1 cellular context compared by ENCODE assay signal in genomic region chr20:50369225-50370035, GRCh38.
TF ChIP-seq lines count a peak whose summit lies in the region.

No MANE protein-coding gene starts in this region.

TF ChIP-seq in HepG2, 621 proteins besides CTCF, POLR2A, EP300 and RAD21 (continued from another document and continues in another):
- TF ChIP-seq ZNF281 (CRISPR knock-in tag; IDR thresholded peaks at IDR 0.05; ENCODE audit: borderline replicate concordance) (no peak; the same call in 1 of the 2 replicates), RORA (CRISPR knock-in tag; IDR thresholded peaks at IDR 0.05) (no peak), BRF2 (CRISPR knock-in tag; IDR thresholded peaks at IDR 0.05) (no peak), ASH2L (IDR thresholded peaks at IDR 0.05; ENCODE audit: insufficient read length, low read depth, low read length) (peak; percentile 40), PAXIP1 (CRISPR knock-in tag; conservative IDR thresholded peaks at IDR 0.05) (peak; percentile 78), GTF2F1 (IDR thresholded peaks at IDR 0.05; ENCODE audit: low read length) (no peak), ZNF17 (CRISPR knock-in tag; IDR thresholded peaks at IDR 0.05) (no peak), CHD4 (IDR thresholded peaks at IDR 0.05; ENCODE audit: borderline replicate concordance, low read length) (0 out of 2 replicates have a peak, but pooled peaks have one; percentile 81), ZNF484 (CRISPR knock-in tag; IDR thresholded peaks at IDR 0.05; ENCODE audit: borderline replicate concordance, low read depth) (no peak), ZBTB8A (CRISPR knock-in tag; IDR thresholded peaks at IDR 0.05; ENCODE audit: borderline replicate concordance, low read depth) (no peak), CSRNP1 (CRISPR knock-in tag; IDR thresholded peaks at IDR 0.05) (no peak), STAG1 (CRISPR knock-in tag; IDR thresholded peaks at IDR 0.05) (peak; percentile 52), SYNCRIP (IDR thresholded peaks at IDR 0.05; ENCODE audit: insufficient read depth, low read depth, low read length) (no peak), CERS6 (CRISPR knock-in tag; IDR thresholded peaks at IDR 0.05) (no peak), FOXO4 (CRISPR knock-in tag; conservative IDR thresholded peaks at IDR 0.05) (peak; percentile 92; the same call in 1 of the 2 replicates), ZNF230 (CRISPR knock-in tag; IDR thresholded peaks at IDR 0.05) (no peak), SMAD3 (CRISPR knock-in tag; IDR thresholded peaks at IDR 0.05) (no peak), SUZ12 (IDR thresholded peaks at IDR 0.05; ENCODE audit: low read depth, low read length) (no peak), ZNF251 (CRISPR knock-in tag; IDR thresholded peaks at IDR 0.05) (no peak), ZNF879 (CRISPR knock-in tag; IDR thresholded peaks at IDR 0.05) (no peak), PHF20 (CRISPR knock-in tag; IDR thresholded peaks at IDR 0.05) (peak; percentile 53; the same call in 1 of the 2 replicates), ZNF605 (CRISPR knock-in tag; IDR thresholded peaks at IDR 0.05) (peak; percentile 77), SALL2 (CRISPR knock-in tag; IDR thresholded peaks at IDR 0.05) (peak; percentile 14), ZNF746 (CRISPR knock-in tag; IDR thresholded peaks at IDR 0.05) (no peak), HMG20A (CRISPR knock-in tag; IDR thresholded peaks at IDR 0.05; ENCODE audit: borderline replicate concordance) (no peak; the same call in 1 of the 2 replicates), MTF1 (CRISPR knock-in tag; IDR thresholded peaks at IDR 0.05) (no peak), THAP9 (CRISPR knock-in tag; IDR thresholded peaks at IDR 0.05; ENCODE audit: borderline replicate concordance) (peak; percentile 60; the same call in 1 of the 2 replicates), MTERF4 (CRISPR knock-in tag; IDR thresholded peaks at IDR 0.05) (peak; percentile 91), ATM (IDR thresholded peaks at IDR 0.05; ENCODE audit: borderline replicate concordance) (no peak), ZNF329 (CRISPR knock-in tag; IDR thresholded peaks at IDR 0.05; ENCODE audit: low read depth) (peak; percentile 79; the same call in 1 of the 2 replicates), ZNF546 (CRISPR knock-in tag; conservative IDR thresholded peaks at IDR 0.05) (no peak), CEBPB (IDR thresholded peaks at IDR 0.05; ENCODE audit: borderline replicate concordance, low read depth, low read length) (peak; percentile 84), ZSCAN22 (CRISPR knock-in tag; IDR thresholded peaks at IDR 0.05) (no peak), RXRA (CRISPR knock-in tag; IDR thresholded peaks at IDR 0.05) (peak; percentile 72), GABPA (IDR thresholded peaks at IDR 0.05; ENCODE audit: low read depth, low read length) (no peak), GABPA (CRISPR knock-in tag; IDR thresholded peaks at IDR 0.05; ENCODE audit: low read depth) (no peak; the same call in 1 of the 2 replicates), KAT7 (CRISPR knock-in tag; IDR thresholded peaks at IDR 0.05; ENCODE audit: borderline replicate concordance) (no peak; the same call in 1 of the 2 replicates), PRDM10 (CRISPR knock-in tag; IDR thresholded peaks at IDR 0.05; ENCODE audit: low read depth) (peak; percentile 69; the same call in 1 of the 2 replicates), SNAPC5 (CRISPR knock-in tag; IDR thresholded peaks at IDR 0.05; ENCODE audit: borderline replicate concordance) (0 out of 2 replicates have a peak, but pooled peaks have one; percentile 20), EHMT2 (IDR thresholded peaks at IDR 0.05; ENCODE audit: borderline replicate concordance, low read depth, low read length) (no peak)
